Comparison of ENCODE assay signal across 1 cellular context in genomic region chr11:1675536-1676253, GRCh38.
A peak's percentile ranks its signal among the peaks of the same experiment; 100 is the strongest.
TF ChIP-seq lines count a peak whose summit lies in the region.

No MANE protein-coding gene starts in this region.

TF ChIP-seq in HepG2, 621 proteins besides CTCF, POLR2A, EP300 and RAD21 (continued from another document and continues in another):
- TF ChIP-seq ZNF18 (CRISPR knock-in tag; IDR thresholded peaks at IDR 0.05; ENCODE audit: insufficient replicate concordance) (peak; percentile 7), DZIP1 (CRISPR knock-in tag; IDR thresholded peaks at IDR 0.05) (no peak), ZNF24 (IDR thresholded peaks at IDR 0.05) (no peak), TFE3 (CRISPR knock-in tag; IDR thresholded peaks at IDR 0.05) (peak; percentile 64; the same call in 1 of the 2 replicates), REL (CRISPR knock-in tag; conservative IDR thresholded peaks at IDR 0.05) (no peak), ZNF180 (CRISPR knock-in tag; IDR thresholded peaks at IDR 0.05; ENCODE audit: borderline replicate concordance, low read depth) (no peak), ZNF607 (CRISPR knock-in tag; IDR thresholded peaks at IDR 0.05; ENCODE audit: borderline replicate concordance) (no peak), KIAA2018 (CRISPR knock-in tag; IDR thresholded peaks at IDR 0.05; ENCODE audit: borderline replicate concordance) (no peak), ZNF205 (CRISPR knock-in tag; IDR thresholded peaks at IDR 0.05) (no peak), ZNF292 (CRISPR knock-in tag; IDR thresholded peaks at IDR 0.05; ENCODE audit: borderline replicate concordance, low read depth) (no peak), ZNF263 (CRISPR knock-in tag; IDR thresholded peaks at IDR 0.05) (peak; percentile 16; the same call in 1 of the 2 replicates), MTA3 (CRISPR knock-in tag; IDR thresholded peaks at IDR 0.05) (no peak), ETV5 (CRISPR knock-in tag; IDR thresholded peaks at IDR 0.05; ENCODE audit: borderline replicate concordance) (peak; percentile 65; the same call in 1 of the 2 replicates), FOXP4 (CRISPR knock-in tag; IDR thresholded peaks at IDR 0.05) (peak; percentile 78), TBX2 (CRISPR knock-in tag; IDR thresholded peaks at IDR 0.05; ENCODE audit: borderline replicate concordance) (peak; percentile 28; the same call in 1 of the 2 replicates), ZNF44 (CRISPR knock-in tag; IDR thresholded peaks at IDR 0.05) (no peak), THAP7 (CRISPR knock-in tag; IDR thresholded peaks at IDR 0.05) (no peak), ZKSCAN8 (CRISPR knock-in tag; IDR thresholded peaks at IDR 0.05; ENCODE audit: borderline replicate concordance) (no peak), ZNF280D (CRISPR knock-in tag; IDR thresholded peaks at IDR 0.05) (0 out of 2 replicates have a peak, but pooled peaks have one; percentile 28), SMARCC2 (IDR thresholded peaks at IDR 0.05) (0 out of 2 replicates have a peak, but pooled peaks have one; percentile 26), CEBPB (IDR thresholded peaks at IDR 0.05; ENCODE audit: borderline replicate concordance, low read depth, low read length) (no peak), CBX5 (CRISPR knock-in tag; IDR thresholded peaks at IDR 0.05; ENCODE audit: borderline replicate concordance) (no peak), GZF1 (CRISPR knock-in tag; IDR thresholded peaks at IDR 0.05) (no peak), RCOR2 (CRISPR knock-in tag; IDR thresholded peaks at IDR 0.05) (peak; percentile 61; the same call in 1 of the 2 replicates), ZNF232 (CRISPR knock-in tag; IDR thresholded peaks at IDR 0.05; ENCODE audit: borderline replicate concordance) (peak; percentile 85; the same call in 1 of the 2 replicates), SKI (IDR thresholded peaks at IDR 0.05; ENCODE audit: partially characterized antibody) (peak; percentile 75), SATB2 (CRISPR knock-in tag; IDR thresholded peaks at IDR 0.05) (no peak), MXD1 (CRISPR knock-in tag; IDR thresholded peaks at IDR 0.05) (no peak), HMGXB4 (CRISPR knock-in tag; IDR thresholded peaks at IDR 0.05; ENCODE audit: borderline replicate concordance in 1 of 2, low read depth in 1 of 2) (no peak), CCAR2 (optimal IDR thresholded peaks at IDR 0.05; ENCODE audit: low read depth, low read length) (no peak), CREM (IDR thresholded peaks at IDR 0.05) (peak; percentile 87; the same call in 1 of the 2 replicates), CREM (CRISPR knock-in tag; IDR thresholded peaks at IDR 0.05) (no peak), YEATS4 (CRISPR knock-in tag; IDR thresholded peaks at IDR 0.05; ENCODE audit: borderline replicate concordance) (no peak), ZNF317 (CRISPR knock-in tag; IDR thresholded peaks at IDR 0.05) (no peak), GLI4 (CRISPR knock-in tag; IDR thresholded peaks at IDR 0.05; ENCODE audit: borderline replicate concordance) (no peak), PHF5A (CRISPR knock-in tag; IDR thresholded peaks at IDR 0.05; ENCODE audit: low read depth, unreplicated experiment) (peak; percentile 10)
